8 cellular contexts compared by ENCODE assay signal in the genomic region with DNA sequence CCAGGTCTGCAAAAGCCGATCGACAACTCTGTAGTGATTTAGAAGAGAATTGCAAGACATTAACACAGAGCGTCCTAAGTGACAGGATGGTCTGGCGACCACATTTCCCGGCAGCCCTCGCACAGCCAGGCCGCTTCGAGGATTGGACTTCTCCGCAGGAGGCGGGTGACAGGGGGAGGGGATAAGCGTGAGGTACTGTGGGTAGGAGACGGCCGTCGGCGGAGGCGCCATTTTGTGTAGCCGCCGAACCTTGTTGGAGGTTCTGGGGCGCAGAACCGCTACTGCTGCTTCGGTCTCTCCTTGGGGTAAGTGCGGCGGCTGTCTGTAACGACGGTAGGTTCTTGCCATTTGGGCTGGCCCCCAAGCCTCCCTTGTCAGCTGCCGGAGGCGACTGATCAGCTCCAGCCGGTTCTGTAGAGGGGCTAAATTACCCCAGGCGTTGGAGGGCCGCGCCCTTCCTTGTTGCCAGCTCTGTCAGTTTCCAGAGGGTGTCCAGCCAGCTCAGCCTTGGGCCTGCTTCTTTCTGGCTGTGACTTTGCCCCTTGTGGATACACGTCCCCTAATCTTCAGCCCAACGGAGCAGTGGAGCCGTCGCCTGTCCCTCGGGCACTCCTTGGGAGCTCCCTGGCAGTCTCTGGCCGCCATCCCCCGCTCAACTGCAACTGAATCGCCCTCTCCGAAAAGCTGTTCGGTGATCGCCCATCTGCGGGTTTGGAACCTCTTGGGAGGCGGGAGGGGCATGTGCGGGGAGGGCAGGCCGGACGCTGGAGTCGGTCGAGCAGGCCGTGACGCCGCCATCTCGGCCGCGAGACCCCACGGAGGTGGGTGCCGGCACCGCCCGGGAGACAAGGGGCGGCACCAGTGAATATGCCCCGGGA. TPM values are rescaled to one million over a fixed set of nuclear protein-coding genes. Genes with fewer than 3 reads are reported as not detected.
DNase-seq lines count a peak whose midpoint lies in the region; ATAC-seq and TF ChIP-seq lines count a peak whose summit lies in the region.

TSS of gene RBM5 (plus strand) at position 195 of the 878 bp plus-strand sequence. CDS start 1,516 bp downstream, outside the sequence.

- peak; percentile 78 for TF ChIP-seq POLR2A in GM10847 (IDR thresholded peaks at IDR 0.05; ENCODE audit: extremely low read depth, insufficient read length)
- TF ChIP-seq POLR2A in tibial nerve (IDR thresholded peaks at IDR 0.05): peak; percentile 49 to 78

- no peaks in the 10 kb centered on the region for H3K27me3 ChIP-seq in adipocyte (replicated peaks; ENCODE audit: control insufficient read depth, insufficient read depth, low read length)
- H3K27me3 ChIP-seq in cardiac muscle cell: no peaks in the 10 kb centered on the region
- no peaks in the 10 kb centered on the region for H3K27me3 ChIP-seq in parathyroid adenoma (ENCODE audit: control insufficient read depth, insufficient read depth, low read length)
- H3K27me3 ChIP-seq in tibial nerve: no peaks in the 10 kb centered on the region

- TF ChIP-seq EP300 in tibial nerve (IDR thresholded peaks at IDR 0.05): peak in 1 of 2 donors; percentile 96

- no peak for TF ChIP-seq CTCF in cardiac muscle cell (IDR thresholded peaks at IDR 0.05; ENCODE audit: low read depth, low read length)
- TF ChIP-seq CTCF in parathyroid adenoma (IDR thresholded peaks at IDR 0.05): no peak
- TF ChIP-seq CTCF in tibial nerve (IDR thresholded peaks at IDR 0.05): peak in 1 of 5 experiments; percentile 34

- H3K27ac ChIP-seq in cardiac muscle cell: peak within 1 kb of the TSS; percentile 98
- peak within 1 kb of the TSS; percentile 95 for H3K27ac ChIP-seq in parathyroid adenoma
- H3K27ac ChIP-seq in tibial nerve: peak within 1 kb of the TSS; percentile 89 to 99 (median 93)

- peak within 1 kb of the TSS; percentile 97 for H2AFZ ChIP-seq in parathyroid adenoma

- H3K4me1 ChIP-seq in adipocyte (ENCODE audit: control insufficient read depth, insufficient read depth, low read length) (peaks cover 22% of the 10 kb centered on the region), cardiac muscle cell (ENCODE audit: low read depth) (peaks cover 12% of the 10 kb centered on the region), parathyroid adenoma (peaks cover 15% of the 10 kb centered on the region), tibial nerve (peaks cover 0 to 31% (median 19%) of the 10 kb centered on the region in 4 donors)

- H3K79me2 ChIP-seq in parathyroid adenoma: peaks cover 38% of the 10 kb centered on the region

- H3K4me3 ChIP-seq in adipocyte (ENCODE audit: low read length): peak within 1 kb of the TSS; percentile 100
- H3K4me3 ChIP-seq in cardiac muscle cell: peak within 1 kb of the TSS; percentile 97
- peak within 1 kb of the TSS; percentile 94 for H3K4me3 ChIP-seq in parathyroid adenoma (ENCODE audit: low read depth, low read length)
- H3K4me3 ChIP-seq in tibial nerve: peak within 1 kb of the TSS; percentile 74 to 94 (median 81)

- DNase-seq in NCI-H1417 (lab: John Stamatoyannopoulos, UW): peak; percentile 73 to 87 (median 81)
- DNase-seq in T follicular helper cell (ENCODE audit: low read depth): peak; percentile 83
- DNase-seq in adipocyte (ENCODE audit: low read depth): peak; percentile 97
- peak; percentile 93 to 94 for DNase-seq in cardiac muscle cell (ENCODE audit: low read depth in 1 of 2, low spot score in 1 of 2)
- peak; percentile 85 to 92 for DNase-seq in tibial nerve (ENCODE audit: low spot score in 2 of 2)

- H3K9me3 ChIP-seq in adipocyte (ENCODE audit: control insufficient read depth, low read length) (no peaks in the 10 kb centered on the region), cardiac muscle cell (ENCODE audit: low read depth) (no peaks in the 10 kb centered on the region), parathyroid adenoma (ENCODE audit: control insufficient read depth, low read length) (no peaks in the 10 kb centered on the region), tibial nerve (no peaks in the 10 kb centered on the region)

- 0 to 1% methylated on average over 42 to 51 of the region's 61 CpGs for WGBS in tibial nerve, 2 donors

- H3K9ac ChIP-seq in adipocyte (ENCODE audit: low read length) (peak within 1 kb of the TSS; percentile 100), parathyroid adenoma (peak within 1 kb of the TSS; percentile 97)

- ATAC-seq in HG02678 (IDR thresholded peaks at IDR 0.05; ENCODE audit: unreplicated experiment): peak; percentile 99

- peak within 1 kb of the TSS; percentile 79 for H3K4me2 ChIP-seq in parathyroid adenoma (ENCODE audit: low read length)

- H3K36me3 ChIP-seq in adipocyte (ENCODE audit: control insufficient read depth, insufficient read depth, low read length, severe bottlenecking) (peaks cover 38% of the 10 kb centered on the region), cardiac muscle cell (peaks cover 34% of the 10 kb centered on the region), parathyroid adenoma (ENCODE audit: control insufficient read depth, insufficient read depth, low read length) (no peaks in the 10 kb centered on the region), tibial nerve (peaks cover 2 to 28% (median 26%) of the 10 kb centered on the region in 3 donors)

RNA-seq across cellular contexts. Expression of gene RBM5, which starts in this region (rescaled TPM):
- total RNA-seq in cardiac muscle cell (189 and 439 TPM in 2 replicates), tibial nerve (100 to 1,000 TPM; 229 to 286 (median 260) TPM)
- polyA plus RNA-seq in cardiac muscle cell: 130 and 172 TPM in 2 replicates

Comparison
In these comparisons a context has a peak if more than half of its experiments do, and no peak if none do; other contexts are left out.
1. Peak in every context shown above with its lines: DNase-seq, ATAC-seq, H3K4me3 ChIP-seq and H3K27ac ChIP-seq.